1 cellular context compared by ENCODE assay signal in genomic region chr1:182786223-182787001, GRCh38.
TF ChIP-seq lines count a peak whose summit lies in the region.

No MANE protein-coding gene starts in this region.

TF ChIP-seq in GM23338, 12 proteins besides CTCF, POLR2A, EP300 and RAD21 (continued from another document):
- no peak for TF ChIP-seq ZNF462 (CRISPR knock-in tag; IDR thresholded peaks at IDR 0.05)
- TF ChIP-seq CREB1 (CRISPR knock-in tag; IDR thresholded peaks at IDR 0.05; ENCODE audit: low read depth), result no peak
- no peak for TF ChIP-seq ZNF114 (CRISPR knock-in tag; IDR thresholded peaks at IDR 0.05)
- TF ChIP-seq EZH2 (IDR thresholded peaks at IDR 0.05; ENCODE audit: low read depth, unreplicated experiment), result no peak
- no peak for TF ChIP-seq JUNB (IDR thresholded peaks at IDR 0.05; ENCODE audit: unreplicated experiment)
- no peak for TF ChIP-seq EZH2phosphoT487 (IDR thresholded peaks at IDR 0.05; ENCODE audit: unreplicated experiment)
- no peak for TF ChIP-seq ETS1 (IDR thresholded peaks at IDR 0.05)
- no peak for TF ChIP-seq STAT1 (IDR thresholded peaks at IDR 0.05; ENCODE audit: unreplicated experiment)
- no peak for TF ChIP-seq NANOG (IDR thresholded peaks at IDR 0.05; ENCODE audit: borderline replicate concordance)
